2 cellular contexts compared by ENCODE assay signal in genomic region chr3:49173116-49173791, GRCh38.
TF ChIP-seq lines count a peak whose summit lies in the region.

No MANE protein-coding gene starts in this region.

TF ChIP-seq in A549, 52 proteins besides CTCF, POLR2A, EP300 and RAD21 (continued from another document):
- TF ChIP-seq HMGXB4 (CRISPR knock-in tag; IDR thresholded peaks at IDR 0.05; ENCODE audit: borderline replicate concordance) (no peak), ZC3H11A (IDR thresholded peaks at IDR 0.05) (no peak), ESRRA (IDR thresholded peaks at IDR 0.05; ENCODE audit: borderline replicate concordance, low read length) (no peak), BCL3 (IDR thresholded peaks at IDR 0.05) (no peak), KDM1A (IDR thresholded peaks at IDR 0.05; ENCODE audit: low read depth) (no peak), PBX3 (IDR thresholded peaks at IDR 0.05) (no peak), SMC3 (IDR thresholded peaks at IDR 0.05) (no peak), E2F6 (IDR thresholded peaks at IDR 0.05; ENCODE audit: borderline replicate concordance, low read depth) (no peak), KDM5A (IDR thresholded peaks at IDR 0.05) (no peak), FOSB (CRISPR knock-in tag; IDR thresholded peaks at IDR 0.05) (no peak), NPAS2 (CRISPR knock-in tag; IDR thresholded peaks at IDR 0.05; ENCODE audit: borderline replicate concordance) (no peak), FOXS1 (CRISPR knock-in tag; IDR thresholded peaks at IDR 0.05) (no peak), CHD2 (IDR thresholded peaks at IDR 0.05; ENCODE audit: low read length, partially characterized antibody) (no peak), TFCP2L1 (CRISPR knock-in tag; IDR thresholded peaks at IDR 0.05) (no peak)

TF ChIP-seq in SK-N-SH, 30 proteins besides CTCF, POLR2A, EP300 and RAD21 (continued from another document):
- TF ChIP-seq IRF3 (IDR thresholded peaks at IDR 0.05; ENCODE audit: low read depth, low read length) (no peak), EZH2phosphoT487 (IDR thresholded peaks at IDR 0.05; ENCODE audit: borderline replicate concordance, low read depth) (no peak), FOSL2 (IDR thresholded peaks at IDR 0.05; ENCODE audit: borderline replicate concordance, low read depth) (no peak), MXI1 (IDR thresholded peaks at IDR 0.05; ENCODE audit: low read depth, low read length) (0 out of 2 replicates have a peak, but pooled peaks have one; percentile 16)
